Comparison of ENCODE assay signal across 1 cellular context in genomic region chr1:224064150-224064549, GRCh38.
TF ChIP-seq lines count a peak whose summit lies in the region.

No MANE protein-coding gene starts in this region.

TF ChIP-seq in GM23338, 12 proteins besides CTCF, POLR2A, EP300 and RAD21:
- TF ChIP-seq, protein P1, sequence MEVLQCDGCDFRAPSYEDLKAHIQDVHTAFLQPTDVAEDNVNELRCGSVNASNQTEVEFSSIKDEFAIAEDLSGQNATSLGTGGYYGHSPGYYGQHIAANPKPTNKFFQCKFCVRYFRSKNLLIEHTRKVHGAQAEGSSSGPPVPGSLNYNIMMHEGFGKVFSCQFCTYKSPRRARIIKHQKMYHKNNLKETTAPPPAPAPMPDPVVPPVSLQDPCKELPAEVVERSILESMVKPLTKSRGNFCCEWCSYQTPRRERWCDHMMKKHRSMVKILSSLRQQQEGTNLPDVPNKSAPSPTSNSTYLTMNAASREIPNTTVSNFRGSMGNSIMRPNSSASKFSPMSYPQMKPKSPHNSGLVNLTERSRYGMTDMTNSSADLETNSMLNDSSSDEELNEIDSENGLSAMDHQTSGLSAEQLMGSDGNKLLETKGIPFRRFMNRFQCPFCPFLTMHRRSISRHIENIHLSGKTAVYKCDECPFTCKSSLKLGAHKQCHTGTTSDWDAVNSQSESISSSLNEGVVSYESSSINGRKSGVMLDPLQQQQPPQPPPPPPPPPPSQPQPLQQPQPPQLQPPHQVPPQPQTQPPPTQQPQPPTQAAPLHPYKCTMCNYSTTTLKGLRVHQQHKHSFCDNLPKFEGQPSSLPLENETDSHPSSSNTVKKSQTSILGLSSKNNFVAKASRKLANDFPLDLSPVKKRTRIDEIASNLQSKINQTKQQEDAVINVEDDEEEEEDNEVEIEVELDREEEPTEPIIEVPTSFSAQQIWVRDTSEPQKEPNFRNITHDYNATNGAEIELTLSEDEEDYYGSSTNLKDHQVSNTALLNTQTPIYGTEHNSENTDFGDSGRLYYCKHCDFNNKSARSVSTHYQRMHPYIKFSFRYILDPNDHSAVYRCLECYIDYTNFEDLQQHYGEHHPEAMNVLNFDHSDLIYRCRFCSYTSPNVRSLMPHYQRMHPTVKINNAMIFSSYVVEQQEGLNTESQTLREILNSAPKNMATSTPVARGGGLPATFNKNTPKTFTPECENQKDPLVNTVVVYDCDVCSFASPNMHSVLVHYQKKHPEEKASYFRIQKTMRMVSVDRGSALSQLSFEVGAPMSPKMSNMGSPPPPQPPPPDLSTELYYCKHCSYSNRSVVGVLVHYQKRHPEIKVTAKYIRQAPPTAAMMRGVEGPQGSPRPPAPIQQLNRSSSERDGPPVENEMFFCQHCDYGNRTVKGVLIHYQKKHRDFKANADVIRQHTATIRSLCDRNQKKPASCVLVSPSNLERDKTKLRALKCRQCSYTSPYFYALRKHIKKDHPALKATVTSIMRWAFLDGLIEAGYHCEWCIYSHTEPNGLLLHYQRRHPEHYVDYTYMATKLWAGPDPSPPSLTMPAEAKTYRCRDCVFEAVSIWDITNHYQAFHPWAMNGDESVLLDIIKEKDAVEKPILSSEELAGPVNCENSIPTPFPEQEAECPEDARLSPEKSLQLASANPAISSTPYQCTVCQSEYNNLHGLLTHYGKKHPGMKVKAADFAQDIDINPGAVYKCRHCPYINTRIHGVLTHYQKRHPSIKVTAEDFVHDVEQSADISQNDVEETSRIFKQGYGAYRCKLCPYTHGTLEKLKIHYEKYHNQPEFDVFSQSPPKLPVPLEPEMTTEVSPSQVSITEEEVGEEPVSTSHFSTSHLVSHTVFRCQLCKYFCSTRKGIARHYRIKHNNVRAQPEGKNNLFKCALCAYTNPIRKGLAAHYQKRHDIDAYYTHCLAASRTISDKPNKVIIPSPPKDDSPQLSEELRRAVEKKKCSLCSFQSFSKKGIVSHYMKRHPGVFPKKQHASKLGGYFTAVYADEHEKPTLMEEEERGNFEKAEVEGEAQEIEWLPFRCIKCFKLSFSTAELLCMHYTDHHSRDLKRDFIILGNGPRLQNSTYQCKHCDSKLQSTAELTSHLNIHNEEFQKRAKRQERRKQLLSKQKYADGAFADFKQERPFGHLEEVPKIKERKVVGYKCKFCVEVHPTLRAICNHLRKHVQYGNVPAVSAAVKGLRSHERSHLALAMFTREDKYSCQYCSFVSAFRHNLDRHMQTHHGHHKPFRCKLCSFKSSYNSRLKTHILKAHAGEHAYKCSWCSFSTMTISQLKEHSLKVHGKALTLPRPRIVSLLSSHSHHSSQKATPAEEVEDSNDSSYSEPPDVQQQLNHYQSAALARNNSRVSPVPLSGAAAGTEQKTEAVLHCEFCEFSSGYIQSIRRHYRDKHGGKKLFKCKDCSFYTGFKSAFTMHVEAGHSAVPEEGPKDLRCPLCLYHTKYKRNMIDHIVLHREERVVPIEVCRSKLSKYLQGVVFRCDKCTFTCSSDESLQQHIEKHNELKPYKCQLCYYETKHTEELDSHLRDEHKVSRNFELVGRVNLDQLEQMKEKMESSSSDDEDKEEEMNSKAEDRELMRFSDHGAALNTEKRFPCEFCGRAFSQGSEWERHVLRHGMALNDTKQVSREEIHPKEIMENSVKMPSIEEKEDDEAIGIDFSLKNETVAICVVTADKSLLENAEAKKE (CRISPR knock-in tag; IDR thresholded peaks at IDR 0.05): no peak
- TF ChIP-seq POLR2AphosphoS5 (IDR thresholded peaks at IDR 0.05; ENCODE audit: low read depth): no peak
TF ChIP-seq in GM23338: peak in this region for 0.
